Comparison of ENCODE assay signal across 8 cellular contexts in the genomic region with DNA sequence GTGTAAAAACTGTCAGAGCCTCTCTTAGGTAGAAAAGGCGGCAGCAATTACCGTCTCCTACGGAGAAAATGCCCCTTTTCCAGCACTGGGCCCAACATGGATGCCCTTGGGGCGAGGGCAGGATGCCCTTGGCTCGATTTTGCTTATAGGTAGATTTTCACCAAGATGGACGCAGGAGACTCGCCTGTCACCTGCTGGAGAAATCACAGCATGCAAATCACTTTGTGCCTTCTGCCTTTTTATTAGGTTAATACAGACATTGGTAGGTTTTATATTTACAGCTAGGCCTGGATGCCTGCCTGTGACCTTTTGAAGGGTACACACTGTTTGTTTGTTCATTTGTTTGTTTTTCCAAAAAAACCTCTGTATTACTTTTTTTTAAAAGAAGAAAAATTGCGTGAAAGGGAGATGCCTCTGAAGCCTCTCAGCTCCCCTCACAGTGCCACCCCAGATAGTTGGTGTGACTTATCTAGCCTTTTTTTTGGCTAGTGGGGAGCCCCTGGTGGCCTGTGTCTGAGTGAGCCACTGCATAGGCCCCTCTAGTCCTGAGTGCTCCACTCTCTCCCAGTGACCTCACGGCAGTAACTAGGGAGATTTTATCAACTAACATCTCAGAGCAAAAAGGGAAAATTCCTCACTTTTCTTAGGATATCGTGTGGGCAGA. TPM values are rescaled to one million over a fixed set of nuclear protein-coding genes. Genes with fewer than 3 reads are reported as not detected.
DNase-seq lines count a peak whose midpoint lies in the region; ATAC-seq lines count a peak whose summit lies in the region.

No MANE protein-coding gene starts in this region.

- DNase-seq in NCI-H146 (lab: John Stamatoyannopoulos, UW): peak; percentile 51
- DNase-seq in NCI-H146 treated with DMSO at 0.1 percent for 48 hours (lab: John Stamatoyannopoulos, UW; ENCODE audit: unreplicated experiment): no peak
- DNase-seq in immature natural killer cell: no peak

- H3K27me3 Mint-ChIP-seq in activated T-helper 17 cell treated with anti-CD3 and anti-CD28 coated beads, Interleukin-2, amount 50 U/mL, for 72 hours: peaks cover 11% of the 10 kb centered on the region
- H3K27me3 Mint-ChIP-seq in immature natural killer cell (ENCODE audit: low read depth in 3 of 3): peaks cover 5 to 14% (median 6%) of the 10 kb centered on the region in 3 donors

- H3K9ac ChIP-seq in HUES64 (ENCODE audit: low read depth, low read length) (peak overlapping the region; percentile 29; the same call in 1 of the 2 replicates), stomach smooth muscle (ENCODE audit: low read length in 2 of 2) (peak overlapping the region; percentile 71 to 93)

- H3K36me3 ChIP-seq in HUES64 (ENCODE audit: insufficient read depth, low read length) (peaks cover 29% of the 10 kb centered on the region), stomach smooth muscle (ENCODE audit: control insufficient read depth in 2 of 2, insufficient read depth in 2 of 2, low read length in 2 of 2) (peaks cover 11 to 16% of the 10 kb centered on the region in 2 donors)

- H3K9me3 Mint-ChIP-seq in activated T-helper 17 cell treated with anti-CD3 and anti-CD28 coated beads, Interleukin-2, amount 50 U/mL, for 72 hours: no peaks in the 10 kb centered on the region
- H3K9me3 Mint-ChIP-seq in immature natural killer cell: no peaks in the 10 kb centered on the region

- peak overlapping the region; percentile 88 for H3K4me3 Mint-ChIP-seq in activated T-helper 17 cell treated with anti-CD3 and anti-CD28 coated beads, Interleukin-2, amount 50 U/mL, for 72 hours
- peak overlapping the region; percentile 41 to 96 (median 84) for H3K4me3 Mint-ChIP-seq in immature natural killer cell

- peaks cover 22% of the 10 kb centered on the region for H3K4me1 Mint-ChIP-seq in activated T-helper 17 cell treated with anti-CD3 and anti-CD28 coated beads, Interleukin-2, amount 50 U/mL, for 72 hours
- H3K4me1 Mint-ChIP-seq in immature natural killer cell: peaks cover 47 to 49% of the 10 kb centered on the region in 2 donors

- H3K36me3 Mint-ChIP-seq in activated T-helper 17 cell treated with anti-CD3 and anti-CD28 coated beads, Interleukin-2, amount 50 U/mL, for 72 hours (ENCODE audit: low read depth): peaks cover 72% of the 10 kb centered on the region
- H3K36me3 Mint-ChIP-seq in immature natural killer cell: peaks cover 0 to 11% (median 6%) of the 10 kb centered on the region in 3 donors

- peak overlapping the region; percentile 55 for H3K27ac ChIP-seq in HUES64 (ENCODE audit: low read depth, low read length)
- peak overlapping the region; percentile 93 for H3K27ac ChIP-seq in stomach smooth muscle (ENCODE audit: low read length)

- H3K27me3 ChIP-seq in HUES64 (ENCODE audit: insufficient read depth, low read length): peaks cover 7% of the 10 kb centered on the region; the same call in 1 of the 2 replicates
- no peaks in the 10 kb centered on the region for H3K27me3 ChIP-seq in stomach smooth muscle (ENCODE audit: control insufficient read depth in 1 of 2, insufficient read depth in 2 of 2, low read length in 2 of 2)

- H3K4me1 ChIP-seq in HUES64 (ENCODE audit: insufficient read depth, low read length) (peaks cover 44% of the 10 kb centered on the region), stomach smooth muscle (ENCODE audit: control insufficient read depth, insufficient read depth, low read length) (peaks cover 52% of the 10 kb centered on the region)

- peak overlapping the region; percentile 86 for H3K27ac Mint-ChIP-seq in activated T-helper 17 cell treated with anti-CD3 and anti-CD28 coated beads, Interleukin-2, amount 50 U/mL, for 72 hours
- H3K27ac Mint-ChIP-seq in immature natural killer cell: peak overlapping the region in 5 of 6 donors; percentile 14 to 86 (median 29)

- no peak for ATAC-seq in activated T-helper 17 cell treated with anti-CD3 and anti-CD28 coated beads, Interleukin-2, amount 50 U/mL, for 72 hours (replicated peaks)
- no peak for ATAC-seq in HG02840 (IDR thresholded peaks at IDR 0.05; ENCODE audit: low FRiP score, unreplicated experiment)
- no peak for ATAC-seq in GM19455 (IDR thresholded peaks at IDR 0.05; ENCODE audit: unreplicated experiment)

- WGBS in HUES64: 78% methylated on average over 9 of the region's 10 CpGs

- H3K4me3 ChIP-seq in HUES64 (ENCODE audit: low read length) (peak overlapping the region; percentile 90), stomach smooth muscle (ENCODE audit: low read length in 2 of 2) (peak overlapping the region; percentile 88 to 95)

- H3K9me3 ChIP-seq in HUES64 (ENCODE audit: insufficient read depth, low read depth, low read length) (no peaks in the 10 kb centered on the region), stomach smooth muscle (ENCODE audit: control insufficient read depth in 2 of 2, low read length in 2 of 2) (no peaks in the 10 kb centered on the region)

RNA-seq across cellular contexts. Expression of gene ATP1B1, which starts 2.5 kb away (rescaled TPM):
- 32.9 TPM for polyA plus RNA-seq in HUES64 (2013, experiment 1 of 2)
- polyA plus RNA-seq in HUES64 (2013, experiment 2 of 2): 38.4 TPM
- total RNA-seq in activated T-helper 17 cell treated with anti-CD3 and anti-CD28 coated beads, Interleukin-2, amount 50 U/mL, for 72 hours: 10 to 100 TPM in 1 of 2 donors, 1 to 10 TPM in 1; 3.4 to 51.8 TPM
- 1 to 10 TPM; 1.2 to 9.0 (median 2.4) TPM for polyA plus RNA-seq in immature natural killer cell
